ENCODE assay signal across 1 cellular context in genomic region chr22:37431811-37432707, GRCh38.
TF ChIP-seq lines count a peak whose summit lies in the region.

No MANE protein-coding gene starts in this region.

TF ChIP-seq in SK-N-SH, 30 proteins besides CTCF, POLR2A, EP300 and RAD21 (continued from another document):
- TF ChIP-seq USF2 (IDR thresholded peaks at IDR 0.05; ENCODE audit: borderline replicate concordance, low read depth, low read length) (no peak), EZH2phosphoT487 (IDR thresholded peaks at IDR 0.05; ENCODE audit: borderline replicate concordance, low read depth) (no peak), JUND (IDR thresholded peaks at IDR 0.05) (peak; percentile 99), YY1 (IDR thresholded peaks at IDR 0.05; ENCODE audit: low read depth) (no peak), ZBTB33 (IDR thresholded peaks at IDR 0.05; ENCODE audit: borderline replicate concordance, low read depth) (peak; percentile 70; the same call in 1 of the 2 replicates), TAF1 (IDR thresholded peaks at IDR 0.05; ENCODE audit: borderline replicate concordance, low read depth, low read length) (0 out of 2 replicates have a peak, but pooled peaks have one; percentile 13), RCOR1 (IDR thresholded peaks at IDR 0.05; ENCODE audit: low read length) (no peak), MXI1 (IDR thresholded peaks at IDR 0.05; ENCODE audit: low read depth, low read length) (no peak), GATA2 (CRISPR knock-in tag; IDR thresholded peaks at IDR 0.05) (no peak), RXRA (IDR thresholded peaks at IDR 0.05; ENCODE audit: borderline replicate concordance, low read depth) (peak; percentile 91; the same call in 1 of the 2 replicates), TCF12 (IDR thresholded peaks at IDR 0.05) (peak; percentile 93), TEAD4 (IDR thresholded peaks at IDR 0.05; ENCODE audit: borderline replicate concordance, insufficient read depth) (peak; percentile 95), MEF2A (IDR thresholded peaks at IDR 0.05; ENCODE audit: borderline replicate concordance, low read depth) (no peak), FOXM1 (IDR thresholded peaks at IDR 0.05; ENCODE audit: low read depth) (peak; percentile 76; the same call in 1 of the 2 replicates), SMC3 (IDR thresholded peaks at IDR 0.05; ENCODE audit: low read depth, low read length) (no peak), ELF1 (IDR thresholded peaks at IDR 0.05) (no peak), SIN3A (IDR thresholded peaks at IDR 0.05; ENCODE audit: borderline replicate concordance, low read depth, low read length) (peak; percentile 88; the same call in 1 of the 2 replicates)
